In genomic region chr5:101123365-101123764, GRCh38 we compare ENCODE assay signal across 1 cellular context.
TF ChIP-seq lines count a peak whose summit lies in the region.

No MANE protein-coding gene starts in this region.

TF ChIP-seq in HepG2, 621 proteins besides CTCF, POLR2A, EP300 and RAD21 (continued from another document):
- TF ChIP-seq ETS1 (CRISPR knock-in tag; IDR thresholded peaks at IDR 0.05) = no peak
- TF ChIP-seq CREBL2 (CRISPR knock-in tag; IDR thresholded peaks at IDR 0.05; ENCODE audit: borderline replicate concordance) = no peak
- peak; percentile 97 for TF ChIP-seq MAFF (IDR thresholded peaks at IDR 0.05; ENCODE audit: low read depth, low read length)
